20 cellular contexts compared by ENCODE assay signal in genomic region chr2:45883601-45884000, GRCh38.
"Had no signal": no experiment of that assay in that cellular context is flagged by ENCODE, and none has a peak within 500 bp of the region (broad histone marks: within the 10 kb centered on the region; RNA-seq: fewer than 3 reads in every experiment).

No MANE protein-coding gene starts in this region.

- H3K27me3 ChIP-seq: dorsolateral prefrontal cortex, testis, upper lobe of right lung had no signal

- DNase-seq: activated B cell treated with CpG ODN at 0.5 μM for 24 hours; activated CD4-positive, alpha-beta memory T cell treated with anti-CD3 and anti-CD28 coated beads, Interleukin-2, amount 10 ng/mL, durations not matched to agents 7 days and 5 days; activated CD4-positive, alpha-beta T cell treated with anti-CD3 and anti-CD28 coated beads for 4 hours; activated CD8-positive, alpha-beta memory T cell treated with anti-CD3 and anti-CD28 coated beads, Interleukin-2, amount 10 ng/mL, durations not matched to agents 7 days and 5 days; activated naive CD4-positive, alpha-beta T cell treated with anti-CD3 and anti-CD28 coated beads, Interleukin-2, amount 50 U/mL, for 16 hours; activated T-cell treated with anti-CD3 and anti-CD28 coated beads, Interleukin-2, amount 50 U/mL, for 1 hour; dorsolateral prefrontal cortex; endodermal cell; foreskin melanocyte; right cardiac atrium; stimulated activated CD4-positive, alpha-beta T cell treated with anti-CD3 and anti-CD28 coated beads, Interleukin-15, amount 100 ng/mL, for 24 hours; stimulated activated CD4-positive, alpha-beta T cell treated with anti-CD3 and anti-CD28 coated beads, Interleukin-2, amount 100 ng/mL, for 48 hours; stimulated activated naive CD8-positive, alpha-beta T cell treated with anti-CD3 and anti-CD28 coated beads, Interleukin-15, amount 100 ng/mL, for 72 hours; T-cell; testis; upper lobe of right lung had no signal

- H3K4me3 Mint-ChIP-seq: activated B cell treated with CpG ODN at 0.5 μM for 24 hours; activated CD4-positive, alpha-beta memory T cell treated with anti-CD3 and anti-CD28 coated beads, Interleukin-2, amount 10 ng/mL, durations not matched to agents 7 days and 5 days; activated CD8-positive, alpha-beta memory T cell treated with anti-CD3 and anti-CD28 coated beads, Interleukin-2, amount 10 ng/mL, durations not matched to agents 7 days and 5 days; endodermal cell; stimulated activated naive CD8-positive, alpha-beta T cell treated with anti-CD3 and anti-CD28 coated beads, Interleukin-15, amount 100 ng/mL, for 72 hours; T-cell had no signal

- H3K27me3 Mint-ChIP-seq: activated B cell treated with CpG ODN at 0.5 μM for 24 hours; activated CD4-positive, alpha-beta memory T cell treated with anti-CD3 and anti-CD28 coated beads, Interleukin-2, amount 10 ng/mL, durations not matched to agents 7 days and 5 days; activated CD8-positive, alpha-beta memory T cell treated with anti-CD3 and anti-CD28 coated beads, Interleukin-2, amount 10 ng/mL, durations not matched to agents 7 days and 5 days; stimulated activated naive CD8-positive, alpha-beta T cell treated with anti-CD3 and anti-CD28 coated beads, Interleukin-15, amount 100 ng/mL, for 72 hours; T-cell had no signal

- H3K4me3 ChIP-seq: lung, testis, upper lobe of right lung had no signal

- H3K9me3 Mint-ChIP-seq: activated B cell treated with CpG ODN at 0.5 μM for 24 hours; activated CD4-positive, alpha-beta memory T cell treated with anti-CD3 and anti-CD28 coated beads, Interleukin-2, amount 10 ng/mL, durations not matched to agents 7 days and 5 days; activated T-helper 2 cell treated with anti-CD3 and anti-CD28 coated beads, Interferon-gamma antibody, Interleukin-2, Interleukin-4, amounts not matched to agents 10 μg/mL and 5 μg/mL and 100 μg/mL, durations not matched to agents 14 hours and 24 hours and 36 hours; stimulated activated naive CD8-positive, alpha-beta T cell treated with anti-CD3 and anti-CD28 coated beads, Interleukin-15, amount 100 ng/mL, for 72 hours; T-cell had no signal

- H3K27ac Mint-ChIP-seq: activated B cell treated with CpG ODN at 0.5 μM for 24 hours; activated CD4-positive, alpha-beta memory T cell treated with anti-CD3 and anti-CD28 coated beads, Interleukin-2, amount 10 ng/mL, durations not matched to agents 7 days and 5 days; activated CD8-positive, alpha-beta memory T cell treated with anti-CD3 and anti-CD28 coated beads, Interleukin-2, amount 10 ng/mL, durations not matched to agents 7 days and 5 days; activated T-helper 2 cell treated with anti-CD3 and anti-CD28 coated beads, Interferon-gamma antibody, Interleukin-2, Interleukin-4, amounts not matched to agents 10 μg/mL and 5 μg/mL and 100 μg/mL, durations not matched to agents 14 hours and 24 hours and 36 hours; endodermal cell; progenitor cell of endocrine pancreas; stimulated activated naive CD8-positive, alpha-beta T cell treated with anti-CD3 and anti-CD28 coated beads, Interleukin-15, amount 100 ng/mL, for 72 hours; T-cell had no signal

- H3K36me3 ChIP-seq: upper lobe of right lung had no signal

- H3K9me3 ChIP-seq: testis, upper lobe of right lung had no signal

- H3K27ac ChIP-seq: epithelial cell of prostate, testis, upper lobe of right lung had no signal
